ENCODE assay signal across 1 cellular context in genomic region chr1:108199781-108200626, GRCh38.
A peak's percentile ranks its signal among the peaks of the same experiment; 100 is the strongest.
TF ChIP-seq lines count a peak whose summit lies in the region.

SLC25A24 (minus strand) TSS chr1:108200343; CDS start chr1:108200138, 205 bp downstream.

TF ChIP-seq in HepG2, 621 proteins besides CTCF, POLR2A, EP300 and RAD21 (continued from another document and continues in another):
- TF ChIP-seq GMEB1 (CRISPR knock-in tag; IDR thresholded peaks at IDR 0.05; ENCODE audit: borderline replicate concordance) = 0 out of 2 replicates have a peak, but pooled peaks have one; percentile 5
- TF ChIP-seq TOPORS (CRISPR knock-in tag; IDR thresholded peaks at IDR 0.05) = peak; percentile 30; the same call in 1 of the 2 replicates
- TF ChIP-seq FOXA1 (IDR thresholded peaks at IDR 0.05) = no peak
- no peak for TF ChIP-seq FOXA1 (CRISPR knock-in tag; IDR thresholded peaks at IDR 0.05)
- peak; percentile 73; the same call in 1 of the 2 replicates for TF ChIP-seq ATF7-NPFF (CRISPR knock-in tag; IDR thresholded peaks at IDR 0.05; ENCODE audit: low read depth)
- 0 out of 2 replicates have a peak, but pooled peaks have one; percentile 43 for TF ChIP-seq PITX1 (CRISPR knock-in tag; IDR thresholded peaks at IDR 0.05)
- TF ChIP-seq ZNF570 (CRISPR knock-in tag; IDR thresholded peaks at IDR 0.05; ENCODE audit: borderline replicate concordance) = no peak
- no peak for TF ChIP-seq NONO (IDR thresholded peaks at IDR 0.05)
- peak; percentile 58; the same call in 1 of the 2 replicates for TF ChIP-seq NONO (CRISPR knock-in tag; conservative IDR thresholded peaks at IDR 0.05)
- no peak for TF ChIP-seq KDM3A (CRISPR knock-in tag; IDR thresholded peaks at IDR 0.05; ENCODE audit: low read depth)
- TF ChIP-seq ZFY (CRISPR knock-in tag; IDR thresholded peaks at IDR 0.05) = peak; percentile 64
- TF ChIP-seq PATZ1 (CRISPR knock-in tag; IDR thresholded peaks at IDR 0.05) = peak; percentile 13; the same call in 1 of the 2 replicates
- TF ChIP-seq ELF3 (CRISPR knock-in tag; IDR thresholded peaks at IDR 0.05) = 0 out of 2 replicates have a peak, but pooled peaks have one; percentile 38
- peak; percentile 65; the same call in 1 of the 2 replicates for TF ChIP-seq BATF2 (CRISPR knock-in tag; IDR thresholded peaks at IDR 0.05)
- TF ChIP-seq MAZ (IDR thresholded peaks at IDR 0.05; ENCODE audit: borderline replicate concordance, low read depth, low read length) = no peak
- peak; percentile 45; the same call in 1 of the 2 replicates for TF ChIP-seq MAZ (CRISPR knock-in tag; IDR thresholded peaks at IDR 0.05; ENCODE audit: low read depth)
- peak; percentile 30; the same call in 1 of the 2 replicates for TF ChIP-seq CCDC6 (CRISPR knock-in tag; IDR thresholded peaks at IDR 0.05)
- TF ChIP-seq RBFOX2 (IDR thresholded peaks at IDR 0.05; ENCODE audit: low read depth, low read length) = peak; percentile 70
- TF ChIP-seq GABPB1 (CRISPR knock-in tag; IDR thresholded peaks at IDR 0.05) = peak; percentile 89
- 0 out of 2 replicates have a peak, but pooled peaks have one; percentile 71 for TF ChIP-seq ZFYVE20 (CRISPR knock-in tag; IDR thresholded peaks at IDR 0.05; ENCODE audit: borderline replicate concordance, low read depth)
- TF ChIP-seq, protein P1, sequence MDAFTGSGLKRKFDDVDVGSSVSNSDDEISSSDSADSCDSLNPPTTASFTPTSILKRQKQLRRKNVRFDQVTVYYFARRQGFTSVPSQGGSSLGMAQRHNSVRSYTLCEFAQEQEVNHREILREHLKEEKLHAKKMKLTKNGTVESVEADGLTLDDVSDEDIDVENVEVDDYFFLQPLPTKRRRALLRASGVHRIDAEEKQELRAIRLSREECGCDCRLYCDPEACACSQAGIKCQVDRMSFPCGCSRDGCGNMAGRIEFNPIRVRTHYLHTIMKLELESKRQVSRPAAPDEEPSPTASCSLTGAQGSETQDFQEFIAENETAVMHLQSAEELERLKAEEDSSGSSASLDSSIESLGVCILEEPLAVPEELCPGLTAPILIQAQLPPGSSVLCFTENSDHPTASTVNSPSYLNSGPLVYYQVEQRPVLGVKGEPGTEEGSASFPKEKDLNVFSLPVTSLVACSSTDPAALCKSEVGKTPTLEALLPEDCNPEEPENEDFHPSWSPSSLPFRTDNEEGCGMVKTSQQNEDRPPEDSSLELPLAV (CRISPR knock-in tag; conservative IDR thresholded peaks at IDR 0.05; ENCODE audit: low read depth) = 0 out of 2 replicates have a peak, but pooled peaks have one; percentile 56
- peak; percentile 22; the same call in 1 of the 2 replicates for TF ChIP-seq SIN3A (IDR thresholded peaks at IDR 0.05; ENCODE audit: borderline replicate concordance, low read depth, low read length)
- peak; percentile 55; the same call in 1 of the 2 replicates for TF ChIP-seq BORCS8-MEF2B (CRISPR knock-in tag; IDR thresholded peaks at IDR 0.05)
- TF ChIP-seq, protein P2, sequence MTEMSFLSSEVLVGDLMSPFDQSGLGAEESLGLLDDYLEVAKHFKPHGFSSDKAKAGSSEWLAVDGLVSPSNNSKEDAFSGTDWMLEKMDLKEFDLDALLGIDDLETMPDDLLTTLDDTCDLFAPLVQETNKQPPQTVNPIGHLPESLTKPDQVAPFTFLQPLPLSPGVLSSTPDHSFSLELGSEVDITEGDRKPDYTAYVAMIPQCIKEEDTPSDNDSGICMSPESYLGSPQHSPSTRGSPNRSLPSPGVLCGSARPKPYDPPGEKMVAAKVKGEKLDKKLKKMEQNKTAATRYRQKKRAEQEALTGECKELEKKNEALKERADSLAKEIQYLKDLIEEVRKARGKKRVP (CRISPR knock-in tag; IDR thresholded peaks at IDR 0.05) = 0 out of 4 replicates have a peak, but pooled peaks of 1 of the 2 experiments have one; percentile 32
- TF ChIP-seq ZBTB1 (CRISPR knock-in tag; IDR thresholded peaks at IDR 0.05; ENCODE audit: borderline replicate concordance) = no peak
- TF ChIP-seq PHB2 (IDR thresholded peaks at IDR 0.05; ENCODE audit: partially characterized antibody) = no peak
- peak; percentile 24 for TF ChIP-seq SAP130 (CRISPR knock-in tag; IDR thresholded peaks at IDR 0.05; ENCODE audit: low read depth)
- 0 out of 2 replicates have a peak, but pooled peaks have one; percentile 38 for TF ChIP-seq ZNF841 (CRISPR knock-in tag; IDR thresholded peaks at IDR 0.05; ENCODE audit: borderline replicate concordance)
- TF ChIP-seq FOXC1 (CRISPR knock-in tag; IDR thresholded peaks at IDR 0.05; ENCODE audit: borderline replicate concordance) = 0 out of 2 replicates have a peak, but pooled peaks have one; percentile 64
- peak; percentile 32; the same call in 1 of the 2 replicates for TF ChIP-seq ZNF263 (CRISPR knock-in tag; IDR thresholded peaks at IDR 0.05)
- TF ChIP-seq ZC3H13 (CRISPR knock-in tag; IDR thresholded peaks at IDR 0.05) = 0 out of 2 replicates have a peak, but pooled peaks have one; percentile 54
- peak; percentile 95; the same call in 1 of the 2 replicates for TF ChIP-seq ZNF777 (CRISPR knock-in tag; IDR thresholded peaks at IDR 0.05)
- TF ChIP-seq SALL1 (CRISPR knock-in tag; IDR thresholded peaks at IDR 0.05) = peak; percentile 18; the same call in 1 of the 2 replicates
- TF ChIP-seq ELF1 (CRISPR knock-in tag; IDR thresholded peaks at IDR 0.05) = peak; percentile 46; the same call in 1 of the 2 replicates
- TF ChIP-seq HOXA9 (CRISPR knock-in tag; IDR thresholded peaks at IDR 0.05; ENCODE audit: borderline replicate concordance) = peak; percentile 66; the same call in 1 of the 2 replicates
- TF ChIP-seq, protein P3, sequence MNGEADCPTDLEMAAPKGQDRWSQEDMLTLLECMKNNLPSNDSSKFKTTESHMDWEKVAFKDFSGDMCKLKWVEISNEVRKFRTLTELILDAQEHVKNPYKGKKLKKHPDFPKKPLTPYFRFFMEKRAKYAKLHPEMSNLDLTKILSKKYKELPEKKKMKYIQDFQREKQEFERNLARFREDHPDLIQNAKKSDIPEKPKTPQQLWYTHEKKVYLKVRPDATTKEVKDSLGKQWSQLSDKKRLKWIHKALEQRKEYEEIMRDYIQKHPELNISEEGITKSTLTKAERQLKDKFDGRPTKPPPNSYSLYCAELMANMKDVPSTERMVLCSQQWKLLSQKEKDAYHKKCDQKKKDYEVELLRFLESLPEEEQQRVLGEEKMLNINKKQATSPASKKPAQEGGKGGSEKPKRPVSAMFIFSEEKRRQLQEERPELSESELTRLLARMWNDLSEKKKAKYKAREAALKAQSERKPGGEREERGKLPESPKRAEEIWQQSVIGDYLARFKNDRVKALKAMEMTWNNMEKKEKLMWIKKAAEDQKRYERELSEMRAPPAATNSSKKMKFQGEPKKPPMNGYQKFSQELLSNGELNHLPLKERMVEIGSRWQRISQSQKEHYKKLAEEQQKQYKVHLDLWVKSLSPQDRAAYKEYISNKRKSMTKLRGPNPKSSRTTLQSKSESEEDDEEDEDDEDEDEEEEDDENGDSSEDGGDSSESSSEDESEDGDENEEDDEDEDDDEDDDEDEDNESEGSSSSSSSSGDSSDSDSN (CRISPR knock-in tag; IDR thresholded peaks at IDR 0.05) = peak; percentile 78; the same call in 1 of the 2 replicates
- TF ChIP-seq, protein P4, sequence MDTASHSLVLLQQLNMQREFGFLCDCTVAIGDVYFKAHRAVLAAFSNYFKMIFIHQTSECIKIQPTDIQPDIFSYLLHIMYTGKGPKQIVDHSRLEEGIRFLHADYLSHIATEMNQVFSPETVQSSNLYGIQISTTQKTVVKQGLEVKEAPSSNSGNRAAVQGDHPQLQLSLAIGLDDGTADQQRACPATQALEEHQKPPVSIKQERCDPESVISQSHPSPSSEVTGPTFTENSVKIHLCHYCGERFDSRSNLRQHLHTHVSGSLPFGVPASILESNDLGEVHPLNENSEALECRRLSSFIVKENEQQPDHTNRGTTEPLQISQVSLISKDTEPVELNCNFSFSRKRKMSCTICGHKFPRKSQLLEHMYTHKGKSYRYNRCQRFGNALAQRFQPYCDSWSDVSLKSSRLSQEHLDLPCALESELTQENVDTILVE (CRISPR knock-in tag; IDR thresholded peaks at IDR 0.05) = no peak
- TF ChIP-seq PHF20 (CRISPR knock-in tag; IDR thresholded peaks at IDR 0.05) = no peak
- peak; percentile 65; the same call in 1 of the 2 replicates for TF ChIP-seq ZNF563 (CRISPR knock-in tag; IDR thresholded peaks at IDR 0.05)
- TF ChIP-seq, protein P5, sequence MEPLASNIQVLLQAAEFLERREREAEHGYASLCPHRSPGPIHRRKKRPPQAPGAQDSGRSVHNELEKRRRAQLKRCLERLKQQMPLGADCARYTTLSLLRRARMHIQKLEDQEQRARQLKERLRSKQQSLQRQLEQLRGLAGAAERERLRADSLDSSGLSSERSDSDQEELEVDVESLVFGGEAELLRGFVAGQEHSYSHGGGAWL (CRISPR knock-in tag; IDR thresholded peaks at IDR 0.05) = peak; percentile 21; the same call in 1 of the 2 replicates
- peak; percentile 25; the same call in 1 of the 2 replicates for TF ChIP-seq HNF4A (CRISPR knock-in tag; IDR thresholded peaks at IDR 0.05)
- TF ChIP-seq ZFX (CRISPR knock-in tag; IDR thresholded peaks at IDR 0.05; ENCODE audit: low read depth) = peak; percentile 68
- peak; percentile 67 for TF ChIP-seq SRSF1 (optimal IDR thresholded peaks at IDR 0.05; ENCODE audit: low read depth, low read length)
- TF ChIP-seq JUND (CRISPR knock-in tag; IDR thresholded peaks at IDR 0.05) = no peak
- peak; percentile 70; the same call in 1 of the 2 replicates for TF ChIP-seq ZNF121 (CRISPR knock-in tag; IDR thresholded peaks at IDR 0.05)
- peak; percentile 33 for TF ChIP-seq POGZ (CRISPR knock-in tag; IDR thresholded peaks at IDR 0.05)
- peak; percentile 38; the same call in 1 of the 2 replicates for TF ChIP-seq KDM2A (CRISPR knock-in tag; IDR thresholded peaks at IDR 0.05; ENCODE audit: borderline replicate concordance, low read depth)
- no peak for TF ChIP-seq TEAD2 (CRISPR knock-in tag; IDR thresholded peaks at IDR 0.05)
- peak; percentile 62; the same call in 1 of the 2 replicates for TF ChIP-seq TAF1 (CRISPR knock-in tag; IDR thresholded peaks at IDR 0.05)
- TF ChIP-seq KAT8 (CRISPR knock-in tag; IDR thresholded peaks at IDR 0.05) = peak; percentile 47
- peak; percentile 63; the same call in 1 of the 2 replicates for TF ChIP-seq ZNF292 (CRISPR knock-in tag; IDR thresholded peaks at IDR 0.05; ENCODE audit: borderline replicate concordance, low read depth)
- peak; percentile 71 for TF ChIP-seq POLR2AphosphoS5 (IDR thresholded peaks at IDR 0.05; ENCODE audit: low read depth, low read length)
- TF ChIP-seq HNRNPLL (IDR thresholded peaks at IDR 0.05; ENCODE audit: low read depth, low read length, poor library complexity, severe bottlenecking) = peak; percentile 91
- TF ChIP-seq HMGXB4 (CRISPR knock-in tag; IDR thresholded peaks at IDR 0.05; ENCODE audit: borderline replicate concordance in 1 of 2, low read depth in 1 of 2) = peak in 1 of 2 experiments; percentile 40; a peak in 1 of 4 replicates
- no peak for TF ChIP-seq NR2F6 (IDR thresholded peaks at IDR 0.05)
- TF ChIP-seq NR2F6 (CRISPR knock-in tag; IDR thresholded peaks at IDR 0.05) = peak; percentile 8; the same call in 1 of the 2 replicates
- TF ChIP-seq FOXK1 (CRISPR knock-in tag; IDR thresholded peaks at IDR 0.05; ENCODE audit: borderline replicate concordance, low read depth) = no peak
- no peak for TF ChIP-seq RCOR2 (CRISPR knock-in tag; IDR thresholded peaks at IDR 0.05)
